In genomic region chr16:57725976-57726375, GRCh38 we compare ENCODE assay signal across 1 cellular context.
TF ChIP-seq lines count a peak whose summit lies in the region.

No MANE protein-coding gene starts in this region.

TF ChIP-seq in K562, 482 proteins besides CTCF, POLR2A, EP300 and RAD21:
- TF ChIP-seq ZBTB33 (CRISPR knock-in tag; IDR thresholded peaks at IDR 0.05) (peak; percentile 98), TEAD2 (tag; IDR thresholded peaks at IDR 0.05) (no peak), SETDB1 (IDR thresholded peaks at IDR 0.05; ENCODE audit: low read length) (no peak), ATF3 (IDR thresholded peaks at IDR 0.05) (peak; percentile 46; the same call in 1 of the 2 replicates), ATF3 (CRISPR knock-in tag; conservative IDR thresholded peaks at IDR 0.05) (no peak), TFE3 (CRISPR knock-in tag; IDR thresholded peaks at IDR 0.05) (no peak), ZNF232 (CRISPR knock-in tag; IDR thresholded peaks at IDR 0.05) (no peak), ZNF583 (CRISPR knock-in tag; IDR thresholded peaks at IDR 0.05) (no peak), STAT5A (IDR thresholded peaks at IDR 0.05; ENCODE audit: borderline replicate concordance, low read length) (no peak), PKNOX1 (IDR thresholded peaks at IDR 0.05) (no peak), TBL1XR1 (IDR thresholded peaks at IDR 0.05; ENCODE audit: low read length in 2 of 2) (no peak)
